In the genomic region with DNA sequence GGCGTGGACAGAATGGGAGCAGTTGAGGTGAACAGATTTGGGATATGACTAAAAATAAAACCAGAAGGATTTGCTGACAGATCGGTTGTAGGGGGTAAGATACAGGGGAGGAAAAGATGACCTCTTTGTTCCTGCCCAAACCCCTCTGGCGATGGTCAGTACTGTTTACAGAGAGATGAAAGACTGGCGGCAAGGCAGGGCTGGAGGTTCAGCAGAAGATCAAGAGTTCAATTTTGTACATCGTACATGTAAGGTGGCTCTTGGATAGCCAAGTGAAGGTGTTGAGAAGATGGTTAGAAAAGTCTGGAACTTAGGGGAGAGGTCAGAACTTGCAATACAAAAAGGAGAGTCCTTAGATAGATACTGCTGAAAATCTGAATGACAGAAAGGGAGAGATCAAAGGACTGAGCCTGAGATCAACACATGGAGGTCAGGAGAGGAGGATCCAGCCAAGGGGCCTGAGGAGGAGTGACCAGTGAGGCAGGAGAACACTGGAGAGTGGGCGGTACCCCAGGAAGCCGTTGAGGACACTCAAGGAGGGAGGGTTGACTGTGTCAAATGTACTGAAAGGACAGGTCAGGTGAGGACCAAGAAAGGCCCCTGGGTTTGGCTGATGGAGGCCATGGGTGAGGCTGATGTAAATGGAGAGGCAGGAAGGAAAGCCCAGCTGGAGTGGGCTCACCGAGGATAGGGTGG, we compare ENCODE assay signal across 26 cellular contexts. TPM values are rescaled to one million over a fixed set of nuclear protein-coding genes. Genes with fewer than 3 reads are reported as not detected.
DNase-seq lines count a peak whose midpoint lies in the region; ATAC-seq and TF ChIP-seq lines count a peak whose summit lies in the region.
"Had no signal": no experiment of that assay in that cellular context is flagged by ENCODE, and none has a peak within 500 bp of the region (broad histone marks: within the 10 kb centered on the region; RNA-seq: fewer than 3 reads in every experiment).

No MANE protein-coding gene starts in this region.

- intact Hi-C loops in thyroid gland (cut with DNase I), result no loop called here

- ATAC-seq in activated CD8-positive, alpha-beta memory T cell treated with anti-CD3 and anti-CD28 coated beads, Interleukin-2, amount 10 ng/mL, durations not matched to agents 7 days and 5 days, result no peak
- no peak for ATAC-seq in naive B cell (ENCODE audit: low read depth in 2 of 2)
- ATAC-seq in HG03108 (IDR thresholded peaks at IDR 0.05; ENCODE audit: unreplicated experiment), result no peak

- no peak for TF ChIP-seq POLR2A in thyroid gland (IDR thresholded peaks at IDR 0.05)

- H3K4me3 Mint-ChIP-seq in activated CD8-positive, alpha-beta memory T cell treated with anti-CD3 and anti-CD28 coated beads, Interleukin-2, amount 10 ng/mL, durations not matched to agents 7 days and 5 days, result no peak overlapping the region
- H3K4me3 Mint-ChIP-seq in naive B cell, result peak overlapping the region in 3 of 8 donors; percentile 9 to 72 (median 72)
- H3K4me3 Mint-ChIP-seq: CD8-positive, alpha-beta memory T cell had no signal

- H3K27ac ChIP-seq in OCI-LY3 (ENCODE audit: low read length) (no peak overlapping the region), thyroid gland (peak overlapping the region in 2 of 3 donors; percentile 49 to 87)
- H3K27ac ChIP-seq: C4-2B, HL-60, SJCRH30 had no signal

- TF ChIP-seq CTCF in OCI-LY3 (IDR thresholded peaks at IDR 0.05; ENCODE audit: low read depth, low read length) (no peak), thyroid gland (IDR thresholded peaks at IDR 0.05) (no peak)

- no peak overlapping the region for H3K4me3 ChIP-seq in OCI-LY3 (ENCODE audit: low read length)
- no peak overlapping the region for H3K4me3 ChIP-seq in thyroid gland (replicated peaks in 1 of 3)
- H3K4me3 ChIP-seq: HAP-1, SJCRH30 had no signal

- H3K4me2 ChIP-seq in OCI-LY3 (ENCODE audit: low read length), result peak overlapping the region; percentile 12; the same call in 1 of the 2 replicates

- H4K20me1 ChIP-seq in OCI-LY3 (ENCODE audit: insufficient read depth, low read length), result no peaks in the 10 kb centered on the region

- H3K36me3 ChIP-seq in OCI-LY3 (replicated peaks; ENCODE audit: low read depth, low read length) (no peaks in the 10 kb centered on the region), thyroid gland (no peaks in the 10 kb centered on the region)
- H3K36me3 ChIP-seq: HAP-1, SJCRH30 had no signal

- no peaks in the 10 kb centered on the region for H3K9me3 Mint-ChIP-seq in activated CD8-positive, alpha-beta memory T cell treated with anti-CD3 and anti-CD28 coated beads, Interleukin-2, amount 10 ng/mL, durations not matched to agents 7 days and 5 days (ENCODE audit: low read depth)
- peaks cover 0 to 4% (median 0%) of the 10 kb centered on the region in 7 donors for H3K9me3 Mint-ChIP-seq in naive B cell
- H3K9me3 Mint-ChIP-seq: CD8-positive, alpha-beta memory T cell had no signal

- H3K79me2 ChIP-seq in OCI-LY3 (ENCODE audit: low read length), result no peaks in the 10 kb centered on the region

- H3K27me3 Mint-ChIP-seq in activated CD8-positive, alpha-beta memory T cell treated with anti-CD3 and anti-CD28 coated beads, Interleukin-2, amount 10 ng/mL, durations not matched to agents 7 days and 5 days, result no peaks in the 10 kb centered on the region
- peaks cover 0 to 5% (median 0%) of the 10 kb centered on the region in 3 donors for H3K27me3 Mint-ChIP-seq in naive B cell
- H3K27me3 Mint-ChIP-seq: CD8-positive, alpha-beta memory T cell had no signal

- no peak overlapping the region for H2AFZ ChIP-seq in OCI-LY3 (ENCODE audit: low read depth, low read length)

- peaks cover 23% of the 10 kb centered on the region for H3K4me1 ChIP-seq in OCI-LY3 (ENCODE audit: low read length)
- peaks cover 11 to 14% of the 10 kb centered on the region in 2 donors for H3K4me1 ChIP-seq in thyroid gland
- H3K4me1 ChIP-seq: HAP-1 had no signal

- H3K27ac Mint-ChIP-seq in activated CD8-positive, alpha-beta memory T cell treated with anti-CD3 and anti-CD28 coated beads, Interleukin-2, amount 10 ng/mL, durations not matched to agents 7 days and 5 days, result no peak overlapping the region
- H3K27ac Mint-ChIP-seq in naive B cell, result peak overlapping the region in 4 of 6 donors; percentile 18 to 73 (median 52)

- CTCF ChIA-PET in activated CD8-positive, alpha-beta memory T cell treated with anti-CD3 and anti-CD28 coated beads, Interleukin-2, amount 10 ng/mL, durations not matched to agents 7 days and 5 days (lab: Charles Lee), result no interaction called here

- H3K9ac ChIP-seq in OCI-LY3 (ENCODE audit: low read length), result no peak overlapping the region

- peak; percentile 37 for DNase-seq in activated CD8-positive, alpha-beta memory T cell treated with anti-CD3 and anti-CD28 coated beads for 24 hours
- no peak for DNase-seq in activated CD8-positive, alpha-beta memory T cell treated with anti-CD3 and anti-CD28 coated beads, Interleukin-2, amount 10 ng/mL, durations not matched to agents 7 days and 5 days
- no peak for DNase-seq in naive B cell
- no peak for DNase-seq in thyroid gland
- DNase-seq in activated CD4-positive, CD25-positive, alpha-beta regulatory T cell (lab: John Stamatoyannopoulos, UW), result no peak
- DNase-seq in DMS53 treated with DMSO at 0.1 percent for 48 hours (lab: John Stamatoyannopoulos, UW; ENCODE audit: unreplicated experiment), result no peak
- DNase-seq: 8988T; Calu3; CD8-positive, alpha-beta memory T cell; DMS153; GDM1; IMR-90; NCI-H1105; NCI-H2081; NCI-H2171; NCI-H345; NCI-H524; NCI-H82; OCI-M1; SJCRH30 had no signal

- H3K4me1 Mint-ChIP-seq in activated CD8-positive, alpha-beta memory T cell treated with anti-CD3 and anti-CD28 coated beads, Interleukin-2, amount 10 ng/mL, durations not matched to agents 7 days and 5 days, result peaks cover 26% of the 10 kb centered on the region
- H3K4me1 Mint-ChIP-seq in naive B cell, result peaks cover 23 to 31% (median 24%) of the 10 kb centered on the region in 3 donors

- H3K9me3 ChIP-seq in OCI-LY3 (ENCODE audit: insufficient read depth, low read length), result no peaks in the 10 kb centered on the region
- no peaks in the 10 kb centered on the region for H3K9me3 ChIP-seq in thyroid gland
- H3K9me3 ChIP-seq: HAP-1, SJCRH30 had no signal

- 87 to 93% methylated on average over 8 of the region's 8 CpGs for WGBS in thyroid gland, 2 donors

- peaks cover under 1% of the 10 kb centered on the region for H3K36me3 Mint-ChIP-seq in activated CD8-positive, alpha-beta memory T cell treated with anti-CD3 and anti-CD28 coated beads, Interleukin-2, amount 10 ng/mL, durations not matched to agents 7 days and 5 days
- H3K36me3 Mint-ChIP-seq in naive B cell, result no peaks in the 10 kb centered on the region

- H3K27me3 ChIP-seq in OCI-LY3 (ENCODE audit: low read depth, low read length), result peaks cover 13% of the 10 kb centered on the region
- H3K27me3 ChIP-seq in thyroid gland, result no peaks in the 10 kb centered on the region
- H3K27me3 ChIP-seq: SJCRH30 had no signal

RNA-seq across cellular contexts. Expression of a gene that starts 7.1 kb away (rescaled TPM):
- 1 to 10 TPM in 1 of 2 experiments, under 1 TPM in 1; 0.53 to 2.5 TPM for total RNA-seq in activated CD8-positive, alpha-beta memory T cell treated with anti-CD3 and anti-CD28 coated beads, Interleukin-2, amount 10 ng/mL, durations not matched to agents 7 days and 5 days
- polyA plus RNA-seq in naive B cell (ENCODE audit: low read depth in 6 of 6), result not detected
- not detected for total RNA-seq in thyroid gland
- total RNA-seq: Calu3, HT-29, IMR-90, SJCRH30 had no signal
- polyA plus RNA-seq: CD8-positive, alpha-beta memory T cell; IMR-90 had no signal

RNA-seq across cellular contexts. Expression of a gene that starts 23.0 kb away (rescaled TPM):
- total RNA-seq in activated CD8-positive, alpha-beta memory T cell treated with anti-CD3 and anti-CD28 coated beads, Interleukin-2, amount 10 ng/mL, durations not matched to agents 7 days and 5 days, result 100 to 1,000 TPM in 1 of 2 experiments, 1 to 10 TPM in 1; 4.8 to 119 TPM
- not detected for polyA plus RNA-seq in naive B cell (ENCODE audit: low read depth in 6 of 6)
- not detected for total RNA-seq in thyroid gland
- total RNA-seq: Calu3, HT-29, IMR-90, SJCRH30 had no signal
- polyA plus RNA-seq: CD8-positive, alpha-beta memory T cell; IMR-90 had no signal

RNA-seq across cellular contexts. Expression of a gene that starts 56.4 kb away (rescaled TPM):
- total RNA-seq in activated CD8-positive, alpha-beta memory T cell treated with anti-CD3 and anti-CD28 coated beads, Interleukin-2, amount 10 ng/mL, durations not matched to agents 7 days and 5 days, result 10 to 100 TPM; 18.2 to 38.8 TPM
- polyA plus RNA-seq in naive B cell (ENCODE audit: low read depth in 6 of 6), result 10 to 100 TPM in 1 of 6 donors, 1 to 10 TPM in 5; 4.3 to 10.2 (median 7.3) TPM
- total RNA-seq in thyroid gland, result 10 to 100 TPM in 2 of 4 donors, 1 to 10 TPM in 2; 8.2 to 12.2 (median 10.5) TPM

Comparison
In these comparisons a context has a peak if more than half of its experiments do, and no peak if none do; other contexts are left out.
1. RNA of a gene that starts 23.0 kb away (total RNA-seq): 4.8 to 119 TPM in activated CD8-positive, alpha-beta memory T cell treated with anti-CD3 and anti-CD28 coated beads, Interleukin-2, amount 10 ng/mL, durations not matched to agents 7 days and 5 days; not detected in thyroid gland; every median in the first group is over 4 times any median in the second.